Comparison of ENCODE assay signal across 8 cellular contexts in the genomic region with DNA sequence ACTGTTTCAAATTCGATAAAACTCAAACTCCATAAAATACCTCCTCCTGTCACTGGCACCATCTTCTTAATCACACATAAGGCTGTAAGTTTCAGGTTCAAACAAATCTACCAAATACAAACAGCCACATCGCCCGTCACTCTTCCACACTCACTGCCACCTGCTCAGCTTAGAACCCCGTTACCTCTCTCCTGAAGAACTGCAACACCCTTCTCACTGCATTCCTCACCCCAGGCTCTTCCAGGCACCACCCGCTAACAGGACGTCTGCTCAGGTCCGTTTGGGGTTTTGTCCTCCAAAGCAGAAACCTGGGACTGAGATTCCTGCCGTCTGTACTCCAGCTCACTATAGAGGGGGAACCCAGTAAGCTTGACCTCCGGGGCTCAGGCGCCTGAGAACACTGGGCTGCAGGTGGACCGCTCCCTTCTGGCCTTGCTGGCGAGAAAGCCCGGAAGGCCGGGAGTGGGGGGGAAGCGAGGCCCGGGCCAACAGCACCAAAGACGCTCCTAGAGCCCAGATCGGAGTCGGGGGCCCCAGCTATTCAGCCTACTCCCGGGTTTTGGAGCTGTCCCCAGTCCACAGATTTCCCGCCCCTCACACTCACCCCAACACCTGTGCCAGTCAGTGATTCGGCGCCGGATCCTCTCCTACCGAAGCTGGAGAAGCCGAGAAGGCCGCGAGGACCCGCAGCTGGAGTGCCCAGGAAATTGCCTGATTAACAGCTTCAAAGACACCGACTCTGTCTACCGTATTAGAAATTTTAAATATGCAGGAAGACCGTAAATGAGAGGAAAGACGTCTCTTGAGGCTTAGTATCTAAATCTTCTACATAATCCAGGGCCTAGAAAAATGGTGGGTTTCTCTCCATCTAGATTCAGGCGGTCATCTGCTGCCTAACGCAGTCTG. TPM values are rescaled to one million over a fixed set of nuclear protein-coding genes. Genes with fewer than 3 reads are reported as not detected.
DNase-seq lines count a peak whose midpoint lies in the region; ATAC-seq and TF ChIP-seq lines count a peak whose summit lies in the region.

A gene with protein sequence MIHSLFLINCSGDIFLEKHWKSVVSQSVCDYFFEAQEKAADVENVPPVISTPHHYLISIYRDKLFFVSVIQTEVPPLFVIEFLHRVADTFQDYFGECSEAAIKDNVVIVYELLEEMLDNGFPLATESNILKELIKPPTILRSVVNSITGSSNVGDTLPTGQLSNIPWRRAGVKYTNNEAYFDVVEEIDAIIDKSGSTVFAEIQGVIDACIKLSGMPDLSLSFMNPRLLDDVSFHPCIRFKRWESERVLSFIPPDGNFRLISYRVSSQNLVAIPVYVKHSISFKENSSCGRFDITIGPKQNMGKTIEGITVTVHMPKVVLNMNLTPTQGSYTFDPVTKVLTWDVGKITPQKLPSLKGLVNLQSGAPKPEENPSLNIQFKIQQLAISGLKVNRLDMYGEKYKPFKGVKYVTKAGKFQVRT (minus strand): TSS at position 678 of the 906 bp plus-strand sequence. CDS start 12,449 bp downstream, outside the sequence.

- H3K9me2 ChIP-seq in Karpas-422 (replicated peaks; ENCODE audit: insufficient read depth, low read length), result no peaks in the 10 kb centered on the region

- H3K4me3 ChIP-seq in GM06990 (replicated peaks; ENCODE audit: low read depth, low read length) (peak within 1 kb of the TSS; percentile 96), Karpas-422 (ENCODE audit: low read length) (peak within 1 kb of the TSS; percentile 86), astrocyte of the spinal cord (ENCODE audit: low read depth, low read length) (peak within 1 kb of the TSS; percentile 87), iPS-20b (ENCODE audit: low read length) (peak within 1 kb of the TSS; percentile 96)

- H3K9me3 ChIP-seq in Karpas-422 (ENCODE audit: low read length), result no peaks in the 10 kb centered on the region
- H3K9me3 ChIP-seq in iPS-20b (ENCODE audit: insufficient read depth, low read depth, low read length), result no peaks in the 10 kb centered on the region

- H3K36me3 ChIP-seq in GM06990 (ENCODE audit: control insufficient read depth, insufficient read depth, low read length) (no peaks in the 10 kb centered on the region; the same call in 1 of the 2 replicates), Karpas-422 (ENCODE audit: insufficient read depth, low read length) (peaks cover 9% of the 10 kb centered on the region; the same call in 1 of the 2 replicates), iPS-20b (ENCODE audit: insufficient read depth, low read depth, low read length) (peaks cover 12% of the 10 kb centered on the region; the same call in 1 of the 2 replicates)

- H3K79me2 ChIP-seq in Karpas-422 (ENCODE audit: low read length), result peaks cover 79% of the 10 kb centered on the region

- peak within 1 kb of the TSS; percentile 82 for H3K27ac ChIP-seq in Karpas-422 (ENCODE audit: low read length)
- H3K27ac ChIP-seq in iPS-20b (ENCODE audit: low read length), result peak within 1 kb of the TSS; percentile 88

- H2AFZ ChIP-seq in Karpas-422 (ENCODE audit: low read length), result peak within 1 kb of the TSS; percentile 94

- H3K4me2 ChIP-seq in Karpas-422 (ENCODE audit: low read depth, low read length, poor library complexity, severe bottlenecking), result peak within 1 kb of the TSS; percentile 74

- DNase-seq in GM06990 (ENCODE audit: extremely low read depth, insufficient read length) (no peak), Karpas-422 (peak; percentile 67), T-helper 9 cell (peak; percentile 76), astrocyte of the spinal cord (ENCODE audit: low read depth, low spot score) (no peak), MV-4-11 (lab: John Stamatoyannopoulos, UW) (no peak)
- DNase-seq in stimulated activated CD4-positive, alpha-beta T cell treated with anti-CD3 and anti-CD28 coated beads, Interleukin-12 subunit alpha, Interleukin-12 subunit beta, amount 100 ng/mL, for 24 hours (ENCODE audit: low read depth in 2 of 2), result peak; percentile 70 to 71

- no peaks in the 10 kb centered on the region for H4K20me1 ChIP-seq in Karpas-422 (ENCODE audit: insufficient read depth, low read depth, low read length)

- peaks cover 23% of the 10 kb centered on the region for H3K4me1 ChIP-seq in Karpas-422 (ENCODE audit: low read length)
- H3K4me1 ChIP-seq in iPS-20b (ENCODE audit: insufficient read depth, low read length), result peaks cover 6% of the 10 kb centered on the region; the same call in 1 of the 2 replicates

- peak; percentile 35 for ATAC-seq in GM21786 (IDR thresholded peaks at IDR 0.05; ENCODE audit: unreplicated experiment)

- H3K9ac ChIP-seq in Karpas-422 (ENCODE audit: low read length) (peak within 1 kb of the TSS; percentile 86), iPS-20b (ENCODE audit: low read depth, low read length) (peak within 1 kb of the TSS; percentile 96)

- TF ChIP-seq CTCF in GM06990 (IDR thresholded peaks at IDR 0.05; ENCODE audit: insufficient read depth, low read length, poor library complexity, severe bottlenecking) (no peak), astrocyte of the spinal cord (IDR thresholded peaks at IDR 0.05; ENCODE audit: low read depth, low read length) (no peak)

- H3K27me3 ChIP-seq in GM06990 (replicated peaks; ENCODE audit: control insufficient read depth, insufficient read depth, low read length), result no peaks in the 10 kb centered on the region
- no peaks in the 10 kb centered on the region for H3K27me3 ChIP-seq in Karpas-422 (ENCODE audit: low read length)
- H3K27me3 ChIP-seq in iPS-20b (ENCODE audit: insufficient read depth, low read length), result no peaks in the 10 kb centered on the region

- in situ Hi-C loops in astrocyte of the spinal cord (cut with HindIII; ENCODE audit: low sequenced_read_pairs), result no loop called here

RNA-seq across cellular contexts. Expression of the gene that starts here (rescaled TPM):
- 19.4 and 52.9 TPM in 2 replicates for total RNA-seq in Karpas-422 (2014; rRNA removed; shearing (Covaris generic); ENCODE audit: low replicate concordance)

Comparison
In these comparisons a context has a peak if more than half of its experiments do, and no peak if none do; other contexts are left out.
1. DNase-seq: peak in Karpas-422 (single experiment), T-helper 9 cell (single experiment) and stimulated activated CD4-positive, alpha-beta T cell treated with anti-CD3 and anti-CD28 coated beads, Interleukin-12 subunit alpha, Interleukin-12 subunit beta, amount 100 ng/mL, for 24 hours (2 of 2); none in GM06990 (single experiment), astrocyte of the spinal cord (single experiment) and MV-4-11 (single experiment).
2. Peak in every context shown above with its lines, with median percentiles within 50 percentile points of each other: H3K4me3 ChIP-seq.